10 cellular contexts compared by ENCODE assay signal in genomic region chr16:14676633-14677032, GRCh38. TPM values are rescaled to one million over a fixed set of nuclear protein-coding genes. Genes with fewer than 3 reads are reported as not detected.
"Had no signal": no experiment of that assay in that cellular context is flagged by ENCODE, and none has a peak within 500 bp of the region (broad histone marks: within the 10 kb centered on the region; RNA-seq: fewer than 3 reads in every experiment).

No MANE protein-coding gene starts in this region.

- H3K4me1 ChIP-seq: HAP-1 had no signal

- H3K4me2 ChIP-seq: KMS-11 had no signal

- H3K9me3 ChIP-seq: HAP-1 had no signal

- H3K4me3 ChIP-seq: GM23248, HAP-1 had no signal

- ATAC-seq: HCT116 had no signal

- DNase-seq: GM23248, GOT3, H7, IMR-90, Karpas-422, KBM-7 had no signal

- H3K27ac ChIP-seq: GM23248, HL-60, KMS-11 had no signal

- H3K36me3 ChIP-seq: HAP-1 had no signal

RNA-seq across cellular contexts. Expression of gene PLA2G10, which starts 17.5 kb away (rescaled TPM):
- polyA plus RNA-seq: GM23248, IMR-90 had no signal

RNA-seq across cellular contexts. Expression of gene NPIPA3, which starts 26.6 kb away (rescaled TPM):
- polyA plus RNA-seq: IMR-90 had no signal
